37 cellular contexts compared by ENCODE assay signal in genomic region chr10:7519351-7519750, GRCh38.
A peak's percentile ranks its signal among the peaks of the same experiment; 100 is the strongest.
DNase-seq lines count a peak whose midpoint lies in the region; ATAC-seq, FAIRE-seq and TF ChIP-seq lines count a peak whose summit lies in the region.
"Had no signal": no experiment of that assay in that cellular context is flagged by ENCODE, and none has a peak within 500 bp of the region (broad histone marks: within the 10 kb centered on the region; RNA-seq: fewer than 3 reads in every experiment).

No MANE protein-coding gene starts in this region.

- H3K9me3 Mint-ChIP-seq in activated CD4-positive, alpha-beta T cell treated with anti-CD3 and anti-CD28 coated beads for 36 hours (ENCODE audit: low read depth), result no peaks in the 10 kb centered on the region
- H3K9me3 Mint-ChIP-seq in HFFc6, result no peaks in the 10 kb centered on the region
- H3K9me3 Mint-ChIP-seq: activated T-cell treated with anti-CD3 and anti-CD28 coated beads, Interleukin-2, amount 50 U/mL, for 4 hours; H9; neural crest cell had no signal

- no TSS peak for BruUV-seq in GM12878 (replicated peaks; lab: Mats Ljungman, UMichigan)

- H4K20me1 ChIP-seq in GM12878 (ENCODE audit: control insufficient read depth, insufficient read depth), result no peaks in the 10 kb centered on the region

- ATAC-seq in activated CD4-positive, alpha-beta T cell treated with anti-CD3 and anti-CD28 coated beads for 36 hours, result peak; percentile 47
- ATAC-seq in GM12878, result peak; percentile 53
- ATAC-seq: activated CD8-positive, alpha-beta memory T cell treated with anti-CD3 and anti-CD28 coated beads, Interleukin-2, amount 10 ng/mL, durations not matched to agents 7 days and 5 days; activated T-cell treated with anti-CD3 and anti-CD28 coated beads, Interleukin-2, amount 50 U/mL, for 4 hours; left ventricle myocardium superior; Panc1; upper lobe of right lung had no signal

- POLR2A ChIA-PET in activated CD4-positive, alpha-beta T cell treated with anti-CD3 and anti-CD28 coated beads for 36 hours (lab: Charles Lee), result no interaction called here
- POLR2A ChIA-PET in GM12878 (lab: Charles Lee), result no interaction called here

- H3K4me1 Mint-ChIP-seq in activated CD4-positive, alpha-beta T cell treated with anti-CD3 and anti-CD28 coated beads for 36 hours, result peaks cover 11% of the 10 kb centered on the region
- no peaks in the 10 kb centered on the region for H3K4me1 Mint-ChIP-seq in HFFc6 (ENCODE audit: low read depth)

- H3K79me2 ChIP-seq in GM12878 (ENCODE audit: control insufficient read depth, insufficient read depth, low read length), result no peaks in the 10 kb centered on the region

- H3K36me3 Mint-ChIP-seq in activated CD4-positive, alpha-beta T cell treated with anti-CD3 and anti-CD28 coated beads for 36 hours (ENCODE audit: low read depth), result no peaks in the 10 kb centered on the region
- no peaks in the 10 kb centered on the region for H3K36me3 Mint-ChIP-seq in HFFc6 (ENCODE audit: low read depth)

- no peak for TF ChIP-seq EP300 in GM12878 (IDR thresholded peaks at IDR 0.05; ENCODE audit: borderline replicate concordance in 1 of 2, control insufficient read depth in 1 of 2, low read depth in 2 of 2, low read length in 2 of 2)

- H2AFZ ChIP-seq in GM12878 (ENCODE audit: control insufficient read depth, low read depth, low read length), result no peak overlapping the region

- no peak for TF ChIP-seq POLR2A in GM12878 (IDR thresholded peaks at IDR 0.05; ENCODE audit: low read depth, low read length)

- SMC1A ChIA-PET in GM12878 (lab: Charles Lee; ENCODE audit: uncharacterized antibody, unreplicated experiment), result interaction anchor here (2.6 to 2.7 kb wide), 2 partner anchors 26 to 34 kb away, joined by 18 to 23 read pairs; no protein-coding TSS in a partner anchor

- in situ Hi-C loops in GM12878 (cut with MboI), result no loop called here

- H3K9me3 ChIP-seq in GM12878 (replicated peaks; ENCODE audit: control insufficient read depth, insufficient read depth, low read length), result no peaks in the 10 kb centered on the region; the same call in 2 of the 3 replicates
- H3K9me3 ChIP-seq: pancreas, SJSA1, upper lobe of right lung had no signal

- no peaks in the 10 kb centered on the region for H3K27me3 ChIP-seq in GM12878 (replicated peaks in 1 of 2; ENCODE audit: control insufficient read depth in 2 of 2, insufficient read depth in 2 of 2, low read length in 1 of 2)

- H3K27ac ChIP-seq in GM12878 (ENCODE audit: control insufficient read depth, insufficient read depth), result no peak overlapping the region
- H3K27ac ChIP-seq: coronary artery, pancreas, SJSA1, upper lobe of right lung, WERI-Rb-1 had no signal

- no peaks in the 10 kb centered on the region for H3K27me3 Mint-ChIP-seq in activated CD4-positive, alpha-beta T cell treated with anti-CD3 and anti-CD28 coated beads for 36 hours
- peaks cover 6% of the 10 kb centered on the region for H3K27me3 Mint-ChIP-seq in HFFc6 (ENCODE audit: insufficient read depth)
- H3K27me3 Mint-ChIP-seq: activated naive CD8-positive, alpha-beta T cell treated with anti-CD3 and anti-CD28 coated beads, Interleukin-2, amount 10 ng/mL, durations not matched to agents 7 days and 5 days had no signal

- RAD21 ChIA-PET in GM12878 (lab: Charles Lee; ENCODE audit: unreplicated experiment), result interaction anchor here (0.8 to 3.2 kb wide), 2 partner anchors 26 to 599 kb away, joined by 3 to 17 read pairs; no protein-coding TSS in a partner anchor

- TF ChIP-seq CTCF in GM12878 (IDR thresholded peaks at IDR 0.05 in 2 of 3, conservative IDR thresholded peaks at IDR 0.05 in 1 of 3; ENCODE audit: control insufficient read depth in 2 of 3, extremely low read depth in 1 of 3, insufficient read depth in 1 of 3, low read depth in 3 of 3, low read length in 3 of 3) (0 out of 6 replicates have a peak, but pooled peaks of 1 of the 3 experiments have one; percentile 3), HFFc6 (IDR thresholded peaks at IDR 0.05) (no peak)

- no peak overlapping the region for H3K27ac Mint-ChIP-seq in activated CD4-positive, alpha-beta T cell treated with anti-CD3 and anti-CD28 coated beads for 36 hours
- no peak overlapping the region for H3K27ac Mint-ChIP-seq in HFFc6
- H3K27ac Mint-ChIP-seq: activated CD8-positive, alpha-beta memory T cell treated with anti-CD3 and anti-CD28 coated beads, Interleukin-2, amount 10 ng/mL, durations not matched to agents 7 days and 5 days had no signal

- H3K4me3 Mint-ChIP-seq in activated CD4-positive, alpha-beta T cell treated with anti-CD3 and anti-CD28 coated beads for 36 hours, result no peak overlapping the region
- H3K4me3 Mint-ChIP-seq in HFFc6, result no peak overlapping the region
- H3K4me3 Mint-ChIP-seq: activated CD8-positive, alpha-beta memory T cell treated with anti-CD3 and anti-CD28 coated beads, Interleukin-2, amount 10 ng/mL, durations not matched to agents 7 days and 5 days; activated naive CD8-positive, alpha-beta T cell treated with anti-CD3 and anti-CD28 coated beads, Interleukin-2, amount 10 ng/mL, durations not matched to agents 7 days and 5 days; activated T-cell treated with anti-CD3 and anti-CD28 coated beads, Interleukin-2, amount 50 U/mL, for 4 hours; H9; neural crest cell had no signal

- TF ChIP-seq RAD21 in GM12878 (IDR thresholded peaks at IDR 0.05; ENCODE audit: insufficient read depth, low read depth, low read length), result no peak

- 58% methylated on average over 6 of the region's 6 CpGs for WGBS in GM12878 (ENCODE audit: insufficient coverage, insufficient replicate concordance, low lambda C conversion rate, missing lambda C conversion rate)

- no peak for DNase-seq in activated CD4-positive, alpha-beta T cell treated with anti-CD3 and anti-CD28 coated beads for 36 hours
- DNase-seq in activated CD4-positive, alpha-beta T cell treated with anti-CD3 and anti-CD28 coated beads for 48 hours, result no peak
- DNase-seq in M059J (ENCODE audit: low read depth) (peak; percentile 60), GM12878 (ENCODE audit: low read depth, low spot score) (no peak), renal cortical epithelial cell (ENCODE audit: low read depth) (peak; percentile 30), NCI-H187 treated with DMSO at 0.1 percent for 48 hours (lab: John Stamatoyannopoulos, UW) (no peak), HFFc6 (no peak), NAMALWA (ENCODE audit: low spot score) (no peak)
- DNase-seq: activated CD4-positive, alpha-beta T cell treated with anti-CD3 and anti-CD28 coated beads, Interleukin-2, amount 50 U/mL, for 1 hour; activated CD8-positive, alpha-beta memory T cell treated with anti-CD3 and anti-CD28 coated beads, Interleukin-2, amount 10 ng/mL, durations not matched to agents 7 days and 5 days; activated gamma-delta T cell treated with Interleukin-2 at 50 U/mL for 16 hours; activated naive CD8-positive, alpha-beta T cell treated with anti-CD3 and anti-CD28 coated beads, Interleukin-2, amount 10 ng/mL, durations not matched to agents 7 days and 5 days; activated T-cell treated with anti-CD3 and anti-CD28 coated beads, Interleukin-2, amount 50 U/mL, for 4 hours; aorta; caudate nucleus; effector CD8-positive, alpha-beta T cell; erythroblast; H9; islet precursor cell; left ventricle myocardium superior; NCI-H1417; NCI-H2081; NCI-H226; NCI-H526 treated with DMSO at 0.1 percent for 48 hours; pancreas; retina; stimulated activated naive CD4-positive, alpha-beta T cell; T1000; upper lobe of right lung; WERI-Rb-1 had no signal

- CTCF ChIA-PET in activated CD4-positive, alpha-beta T cell treated with anti-CD3 and anti-CD28 coated beads for 36 hours (lab: Charles Lee), result no interaction called here
- CTCF ChIA-PET in GM12878 (lab: Yijun Ruan, JAX), result interaction anchor here (2.0 kb wide), 1 partner anchor 168 kb away, joined by 12 read pairs; no protein-coding TSS in a partner anchor

- no peak overlapping the region for H3K4me3 ChIP-seq in GM12878
- H3K4me3 ChIP-seq: coronary artery, pancreas, SJSA1, smooth muscle cell, upper lobe of right lung had no signal

- H3K4me2 ChIP-seq in GM12878 (ENCODE audit: control insufficient read depth, insufficient read depth), result no peak overlapping the region
- H3K4me2 ChIP-seq: smooth muscle cell had no signal

- intact Hi-C loops in activated CD4-positive, alpha-beta T cell treated with anti-CD3 and anti-CD28 coated beads for 36 hours (cut with DNase I, micrococcal nuclease), result no loop called here
- intact Hi-C loops in GM12878 (cut with micrococcal nuclease; ENCODE audit: unreplicated experiment), result no loop called here

- H3K9ac ChIP-seq in GM12878 (ENCODE audit: control insufficient read depth, insufficient read depth, low read length), result no peak overlapping the region

- no peak for FAIRE-seq in GM12878 (lab: Jason Lieb, UNC)
- FAIRE-seq: A204.1, D721Med, pancreas had no signal

- H3K36me3 ChIP-seq in GM12878 (ENCODE audit: control insufficient read depth in 2 of 2, insufficient read depth in 2 of 2, low read length in 1 of 2), result no peaks in the 10 kb centered on the region
- H3K36me3 ChIP-seq: pancreas, SJSA1, upper lobe of right lung, WERI-Rb-1 had no signal

- peaks cover 10% of the 10 kb centered on the region for H3K4me1 ChIP-seq in GM12878 (ENCODE audit: control insufficient read depth, insufficient read depth, low read length)
- H3K4me1 ChIP-seq: pancreas, SJSA1, upper lobe of right lung had no signal

TF ChIP-seq in GM12878, 131 proteins besides CTCF, POLR2A, EP300 and RAD21 (continues in another document):
- TF ChIP-seq TAF1 (IDR thresholded peaks at IDR 0.05; ENCODE audit: borderline replicate concordance, low read depth, low read length), result no peak
- TF ChIP-seq HDAC6 (IDR thresholded peaks at IDR 0.05; ENCODE audit: unreplicated experiment), result no peak
- TF ChIP-seq MEF2A (IDR thresholded peaks at IDR 0.05; ENCODE audit: insufficient read depth, low read depth, low read length), result no peak
- no peak for TF ChIP-seq NRF1 (conservative IDR thresholded peaks at IDR 0.05; ENCODE audit: low read depth, low read length)
- no peak for TF ChIP-seq BACH1 (IDR thresholded peaks at IDR 0.05; ENCODE audit: borderline replicate concordance)
- no peak for TF ChIP-seq IRF4 (IDR thresholded peaks at IDR 0.05; ENCODE audit: low read depth, low read length)
- TF ChIP-seq TCF7 (IDR thresholded peaks at IDR 0.05; ENCODE audit: borderline replicate concordance), result no peak
- no peak for TF ChIP-seq KLF5 (IDR thresholded peaks at IDR 0.05; ENCODE audit: partially characterized antibody)

Comparison
In these comparisons a context has a peak if more than half of its experiments do, and no peak if none do; other contexts are left out.
1. DNase-seq: peak in M059J (single experiment) and renal cortical epithelial cell (single experiment); none in activated CD4-positive, alpha-beta T cell treated with anti-CD3 and anti-CD28 coated beads for 36 hours (single experiment), activated CD4-positive, alpha-beta T cell treated with anti-CD3 and anti-CD28 coated beads for 48 hours (single experiment), GM12878 (single experiment), NCI-H187 treated with DMSO at 0.1 percent for 48 hours (single experiment), HFFc6 (single experiment) and NAMALWA (single experiment).